Comparison of ENCODE assay signal across 18 cellular contexts in genomic region chr6:128068110-128068460, GRCh38.
DNase-seq lines count a peak whose midpoint lies in the region; ATAC-seq and TF ChIP-seq lines count a peak whose summit lies in the region.
"Had no signal": no experiment of that assay in that cellular context is flagged by ENCODE, and none has a peak within 500 bp of the region (broad histone marks: within the 10 kb centered on the region; RNA-seq: fewer than 3 reads in every experiment).

No MANE protein-coding gene starts in this region.

- no peak overlapping the region for H2BK5ac ChIP-seq in neuronal stem cell (ENCODE audit: low read length)

- H4K20me1 ChIP-seq in GM23338 (replicated peaks; ENCODE audit: insufficient read depth) = no peaks in the 10 kb centered on the region

- H4K8ac ChIP-seq in neuronal stem cell (ENCODE audit: low read depth, low read length) = no peak overlapping the region

- no peaks in the 10 kb centered on the region for H3K36me3 Mint-ChIP-seq in GM23338 (ENCODE audit: low read depth)

- intact Hi-C loops in left ventricle myocardium superior (cut with micrococcal nuclease) = no loop called here
- intact Hi-C loops in posterior vena cava (cut with DNase I) = no loop called here

- H3K4me3 ChIP-seq in GM23338 = no peak overlapping the region
- no peak overlapping the region for H3K4me3 ChIP-seq in neuronal stem cell (ENCODE audit: low read length in 2 of 2)
- H3K4me3 ChIP-seq: mucosa of descending colon, SJCRH30, uterus had no signal

- H3F3A ChIP-seq in GM23338 (replicated peaks; ENCODE audit: low read depth) = no peaks in the 10 kb centered on the region

- H2BK12ac ChIP-seq in neuronal stem cell (ENCODE audit: low read length) = no peak overlapping the region

- no peaks in the 10 kb centered on the region for H3K79me2 ChIP-seq in GM23338 (replicated peaks; ENCODE audit: insufficient read depth)

- no peak overlapping the region for H2AK5ac ChIP-seq in neuronal stem cell (ENCODE audit: low read depth, low read length)

- no peak overlapping the region for H4K91ac ChIP-seq in neuronal stem cell (ENCODE audit: low read depth, low read length, poor library complexity)

- peak in 1 of 2 experiments; percentile 22; a peak in 1 of 4 replicates for TF ChIP-seq CTCF in GM23338 (conservative IDR thresholded peaks at IDR 0.05; ENCODE audit: low read depth in 2 of 2)

- H3K4me1 ChIP-seq in GM23338 (ENCODE audit: insufficient read depth) = peaks cover 26% of the 10 kb centered on the region
- peaks cover 4 to 7% of the 10 kb centered on the region in 2 donors for H3K4me1 ChIP-seq in neuronal stem cell (ENCODE audit: control insufficient read depth in 2 of 2, insufficient read depth in 1 of 2, low read depth in 1 of 2, low read length in 2 of 2)
- H3K4me1 ChIP-seq: SJCRH30, uterus had no signal

- H3K79me1 ChIP-seq in neuronal stem cell (ENCODE audit: low read depth, low read length) = no peaks in the 10 kb centered on the region

- H3K9me3 ChIP-seq in neuronal stem cell (replicated peaks in 1 of 2; ENCODE audit: control insufficient read depth in 2 of 2, insufficient read depth in 1 of 2, low read depth in 1 of 2, low read length in 2 of 2) = no peaks in the 10 kb centered on the region
- H3K9me3 ChIP-seq: mucosa of descending colon, SJCRH30, uterus had no signal

- H3K9ac ChIP-seq in neuronal stem cell (ENCODE audit: low read depth, low read length, poor library complexity) = no peak overlapping the region

- H3K27me3 ChIP-seq in GM23338 (ENCODE audit: insufficient read depth) (no peaks in the 10 kb centered on the region), neuronal stem cell (ENCODE audit: control insufficient read depth in 3 of 3, insufficient read depth in 3 of 3, low read depth in 1 of 3, low read length in 3 of 3) (no peaks in the 10 kb centered on the region)
- H3K27me3 ChIP-seq: SJCRH30, uterus had no signal

- no peak overlapping the region for H2BK15ac ChIP-seq in neuronal stem cell (ENCODE audit: low read length)

- no peak overlapping the region for H3K18ac ChIP-seq in neuronal stem cell (ENCODE audit: low read length)

- DNase-seq in Ammon's horn (ENCODE audit: low spot score) (peak; percentile 53), GM23338 (ENCODE audit: low spot score) (no peak), RPMI7951 (ENCODE audit: low read depth) (peak; percentile 15), left ventricle myocardium superior (peak; percentile 34), neuronal stem cell (ENCODE audit: low spot score) (no peak), posterior vena cava (ENCODE audit: low spot score) (no peak), HuH-7.5 (ENCODE audit: low spot score) (no peak), activated gamma-delta T cell treated with Interleukin-2 at 50 U/mL for 16 hours (no peak)
- DNase-seq: activated CD4-positive, alpha-beta T cell treated with anti-CD3 and anti-CD28 coated beads for 1 hour; activated effector memory CD4-positive, alpha-beta T cell treated with anti-CD3 and anti-CD28 coated beads, Interleukin-2, amount 50 U/mL, for 16 hours; amniotic stem cell; cerebellar nuclear complex; endodermal cell; kidney; mucosa of descending colon; NCI-H2081; SJCRH30; uterus had no signal

- no peak overlapping the region for H3K4me2 ChIP-seq in GM23338
- H3K4me2 ChIP-seq in neuronal stem cell (ENCODE audit: insufficient read depth, low read length, poor library complexity, severe bottlenecking) = no peak overlapping the region

- H3K27ac Mint-ChIP-seq in GM23338 = peak overlapping the region; percentile 53; the same call in 1 of the 2 replicates

- no peaks in the 10 kb centered on the region for H3K36me3 ChIP-seq in GM23338 (ENCODE audit: insufficient read depth)
- H3K36me3 ChIP-seq in neuronal stem cell (replicated peaks in 1 of 2; ENCODE audit: control insufficient read depth in 2 of 2, insufficient read depth in 2 of 2, low read length in 2 of 2) = peaks cover 0 to 14% of the 10 kb centered on the region in 2 donors
- H3K36me3 ChIP-seq: SJCRH30, uterus had no signal

- H2BK120ac ChIP-seq in neuronal stem cell (ENCODE audit: low read depth, low read length) = no peak overlapping the region

- H3K9me2 ChIP-seq in GM23338 (ENCODE audit: insufficient read depth) = no peaks in the 10 kb centered on the region

- ATAC-seq in GM23338 (peak; percentile 53), left ventricle myocardium superior (peak; percentile 98)
- ATAC-seq: mucosa of descending colon had no signal

- H3K23ac ChIP-seq in neuronal stem cell (ENCODE audit: low read depth, low read length, poor library complexity) = no peak overlapping the region

- no peaks in the 10 kb centered on the region for H3K27me3 Mint-ChIP-seq in GM23338 (ENCODE audit: insufficient read depth, low read depth, poor library complexity)

- H3K4me1 Mint-ChIP-seq in GM23338 = peaks cover 37% of the 10 kb centered on the region

- no peak overlapping the region for H3K4me3 Mint-ChIP-seq in GM23338
- H3K4me3 Mint-ChIP-seq: endodermal cell had no signal

- H3K4ac ChIP-seq in neuronal stem cell (ENCODE audit: low read length) = no peak overlapping the region

- H2AFZ ChIP-seq in GM23338 (no peak overlapping the region), neuronal stem cell (ENCODE audit: low read length) (no peak overlapping the region)

- H3K27ac ChIP-seq in GM23338 (ENCODE audit: low read depth) (no peak overlapping the region), neuronal stem cell (replicated peaks; ENCODE audit: low read length) (no peak overlapping the region)
- H3K27ac ChIP-seq: SJCRH30, uterus had no signal

- WGBS in neuronal stem cell (ENCODE audit: extremely low coverage in 2 of 2, insufficient read length in 2 of 2, insufficient replicate concordance in 1 of 2), 2 donors = no CpG with 5 or more reads among the region's 5 CpGs

- no peaks in the 10 kb centered on the region for H3K9me3 Mint-ChIP-seq in GM23338
- H3K9me3 Mint-ChIP-seq: endodermal cell had no signal

- H3K14ac ChIP-seq in neuronal stem cell (ENCODE audit: low read length) = no peak overlapping the region

TF ChIP-seq in GM23338, 12 proteins besides CTCF, POLR2A, EP300 and RAD21:
- TF ChIP-seq REST (IDR thresholded peaks at IDR 0.05; ENCODE audit: unreplicated experiment) = no peak
- no peak for TF ChIP-seq ZNF331 (CRISPR knock-in tag; IDR thresholded peaks at IDR 0.05; ENCODE audit: low read depth)
- TF ChIP-seq ZNF114 (CRISPR knock-in tag; IDR thresholded peaks at IDR 0.05) = no peak
- no peak for TF ChIP-seq STAT1 (IDR thresholded peaks at IDR 0.05; ENCODE audit: unreplicated experiment)
- TF ChIP-seq EZH2 (IDR thresholded peaks at IDR 0.05; ENCODE audit: low read depth, unreplicated experiment) = no peak
TF ChIP-seq in GM23338: peak in this region for 0.

Comparison
In these comparisons a context has a peak if more than half of its experiments do, and no peak if none do; other contexts are left out.
1. DNase-seq: peak in Ammon's horn (single experiment), RPMI7951 (single experiment) and left ventricle myocardium superior (single experiment); none in GM23338 (single experiment), neuronal stem cell (single experiment), posterior vena cava (single experiment), HuH-7.5 (single experiment) and activated gamma-delta T cell treated with Interleukin-2 at 50 U/mL for 16 hours (single experiment).